ENCODE assay signal across 9 cellular contexts in the genomic region with DNA sequence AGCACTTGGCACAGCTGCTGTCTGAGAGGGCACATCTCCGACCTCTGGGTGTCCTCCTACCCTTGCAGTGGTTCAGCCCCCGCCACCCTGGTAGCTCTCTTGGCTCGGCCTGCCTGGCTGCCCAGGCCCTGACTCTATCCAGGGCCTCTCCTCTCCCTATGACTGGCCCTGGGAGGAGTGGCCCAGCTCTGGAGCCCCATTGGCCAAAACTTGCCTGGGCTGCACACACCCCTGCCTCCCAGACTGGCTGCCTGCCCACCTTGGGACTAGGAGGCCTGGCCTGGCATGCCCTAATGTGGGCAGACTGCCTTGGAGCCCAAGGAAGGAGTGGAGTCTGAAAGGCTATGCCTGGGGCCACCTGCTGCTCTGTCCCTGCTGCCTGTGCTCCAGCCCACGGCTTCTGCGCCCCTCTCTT. TPM values are rescaled to one million over a fixed set of nuclear protein-coding genes. Genes with fewer than 3 reads are reported as not detected.
A peak's percentile ranks its signal among the peaks of the same experiment; 100 is the strongest.
DNase-seq lines count a peak whose midpoint lies in the region; ATAC-seq and TF ChIP-seq lines count a peak whose summit lies in the region.
"Had no signal": no experiment of that assay in that cellular context is flagged by ENCODE, and none has a peak within 500 bp of the region (broad histone marks: within the 10 kb centered on the region; RNA-seq: fewer than 3 reads in every experiment).

No MANE protein-coding gene starts in this region.

- peak; percentile 89 for DNase-seq in EH (ENCODE audit: low read depth)
- DNase-seq in RWPE2 (ENCODE audit: low spot score) = peak; percentile 91
- peak; percentile 42 for DNase-seq in fibroblast of villous mesenchyme (ENCODE audit: low read depth)
- DNase-seq in posterior cingulate gyrus = peak; percentile 51 to 95 (median 79)
- no peak for DNase-seq in NOMO-1 (lab: John Stamatoyannopoulos, UW; ENCODE audit: unreplicated experiment in 2 of 2)
- no peak for DNase-seq in activated CD4-positive, alpha-beta T cell treated with anti-CD3 and anti-CD28 coated beads, Interleukin-2, amount 10 ng/mL, durations not matched to agents 7 days and 5 days
- DNase-seq in NOMO-1 treated with dmso at 0.1 percent for 144 hours (lab: John Stamatoyannopoulos, UW; ENCODE audit: unreplicated experiment) = no peak
- no peak for DNase-seq in activated CD4-positive, alpha-beta T cell treated with anti-CD3 and anti-CD28 coated beads for 36 hours

- peak; percentile 99 for ATAC-seq in RWPE2 (ENCODE audit: low read depth)
- no peak for ATAC-seq in activated CD4-positive, alpha-beta T cell treated with anti-CD3 and anti-CD28 coated beads for 36 hours

- H3K27me3 ChIP-seq in RWPE2 (ENCODE audit: insufficient read depth, poor library complexity, severe bottlenecking) = no peaks in the 10 kb centered on the region

- peaks cover 10% of the 10 kb centered on the region for H3K4me1 ChIP-seq in RWPE2 (ENCODE audit: insufficient read depth, poor library complexity, severe bottlenecking)

- TF ChIP-seq CTCF in RWPE2 (IDR thresholded peaks at IDR 0.05; ENCODE audit: poor library complexity, severe bottlenecking) = no peak
- TF ChIP-seq CTCF in fibroblast of villous mesenchyme (IDR thresholded peaks at IDR 0.05; ENCODE audit: insufficient read depth, low read depth, low read length) = no peak

- H3K4me3 Mint-ChIP-seq in activated CD4-positive, alpha-beta T cell treated with anti-CD3 and anti-CD28 coated beads, Interleukin-2, amount 10 ng/mL, durations not matched to agents 7 days and 5 days = no peak overlapping the region
- no peak overlapping the region for H3K4me3 Mint-ChIP-seq in activated CD4-positive, alpha-beta T cell treated with anti-CD3 and anti-CD28 coated beads for 36 hours
- H3K4me3 Mint-ChIP-seq: dendritic cell treated with granulocyte-macrophage colony-stimulating factor and Interleukin-4, amounts not matched to agents 40 ng/mL and 50 ng/mL, for 4 days had no signal

- H3K27ac ChIP-seq in RWPE2 (ENCODE audit: poor library complexity, severe bottlenecking) = no peak overlapping the region

- H3K27me3 Mint-ChIP-seq in activated CD4-positive, alpha-beta T cell treated with anti-CD3 and anti-CD28 coated beads, Interleukin-2, amount 10 ng/mL, durations not matched to agents 7 days and 5 days = no peaks in the 10 kb centered on the region
- no peaks in the 10 kb centered on the region for H3K27me3 Mint-ChIP-seq in activated CD4-positive, alpha-beta T cell treated with anti-CD3 and anti-CD28 coated beads for 36 hours
- H3K27me3 Mint-ChIP-seq: dendritic cell treated with granulocyte-macrophage colony-stimulating factor and Interleukin-4, amounts not matched to agents 40 ng/mL and 50 ng/mL, for 4 days had no signal

- POLR2A ChIA-PET in activated CD4-positive, alpha-beta T cell treated with anti-CD3 and anti-CD28 coated beads, Interleukin-2, amount 10 ng/mL, durations not matched to agents 7 days and 5 days (lab: Charles Lee) = no interaction called here
- POLR2A ChIA-PET in activated CD4-positive, alpha-beta T cell treated with anti-CD3 and anti-CD28 coated beads for 36 hours (lab: Charles Lee) = no interaction called here

- H3K36me3 Mint-ChIP-seq in activated CD4-positive, alpha-beta T cell treated with anti-CD3 and anti-CD28 coated beads, Interleukin-2, amount 10 ng/mL, durations not matched to agents 7 days and 5 days (ENCODE audit: low read depth) = no peaks in the 10 kb centered on the region
- H3K36me3 Mint-ChIP-seq in activated CD4-positive, alpha-beta T cell treated with anti-CD3 and anti-CD28 coated beads for 36 hours (ENCODE audit: low read depth) = no peaks in the 10 kb centered on the region

- H3K4me1 Mint-ChIP-seq in activated CD4-positive, alpha-beta T cell treated with anti-CD3 and anti-CD28 coated beads, Interleukin-2, amount 10 ng/mL, durations not matched to agents 7 days and 5 days = no peaks in the 10 kb centered on the region
- H3K4me1 Mint-ChIP-seq in activated CD4-positive, alpha-beta T cell treated with anti-CD3 and anti-CD28 coated beads for 36 hours = no peaks in the 10 kb centered on the region

- H3K4me3 ChIP-seq in RWPE2 (ENCODE audit: severe bottlenecking) (no peak overlapping the region), fibroblast of villous mesenchyme (ENCODE audit: low read depth, low read length) (no peak overlapping the region)

- intact Hi-C loops in posterior cingulate gyrus (cut with DNase I) = no loop called here
- intact Hi-C loops in activated CD4-positive, alpha-beta T cell treated with anti-CD3 and anti-CD28 coated beads for 36 hours (cut with DNase I, micrococcal nuclease) = no loop called here

- CTCF ChIA-PET in activated CD4-positive, alpha-beta T cell treated with anti-CD3 and anti-CD28 coated beads, Interleukin-2, amount 10 ng/mL, durations not matched to agents 7 days and 5 days (lab: Charles Lee) = no interaction called here
- CTCF ChIA-PET in activated CD4-positive, alpha-beta T cell treated with anti-CD3 and anti-CD28 coated beads for 36 hours (lab: Charles Lee) = no interaction called here

- no peaks in the 10 kb centered on the region for H3K9me3 Mint-ChIP-seq in activated CD4-positive, alpha-beta T cell treated with anti-CD3 and anti-CD28 coated beads, Interleukin-2, amount 10 ng/mL, durations not matched to agents 7 days and 5 days
- H3K9me3 Mint-ChIP-seq in activated CD4-positive, alpha-beta T cell treated with anti-CD3 and anti-CD28 coated beads for 36 hours (ENCODE audit: low read depth) = no peaks in the 10 kb centered on the region
- H3K9me3 Mint-ChIP-seq: dendritic cell treated with granulocyte-macrophage colony-stimulating factor and Interleukin-4, amounts not matched to agents 40 ng/mL and 50 ng/mL, for 4 days had no signal

- no peaks in the 10 kb centered on the region for H3K9me3 ChIP-seq in RWPE2 (ENCODE audit: severe bottlenecking)

- no peaks in the 10 kb centered on the region for H3K36me3 ChIP-seq in RWPE2 (ENCODE audit: low read depth)

- no peak overlapping the region for H3K27ac Mint-ChIP-seq in activated CD4-positive, alpha-beta T cell treated with anti-CD3 and anti-CD28 coated beads, Interleukin-2, amount 10 ng/mL, durations not matched to agents 7 days and 5 days
- H3K27ac Mint-ChIP-seq in activated CD4-positive, alpha-beta T cell treated with anti-CD3 and anti-CD28 coated beads for 36 hours = no peak overlapping the region
- H3K27ac Mint-ChIP-seq: dendritic cell treated with granulocyte-macrophage colony-stimulating factor and Interleukin-4, amounts not matched to agents 40 ng/mL and 50 ng/mL, for 4 days had no signal

RNA-seq across cellular contexts. Expression of gene ACOT11, which starts 33.6 kb away (rescaled TPM):
- 1.3 and 2.2 TPM in 2 replicates for total RNA-seq in fibroblast of villous mesenchyme
- total RNA-seq in activated CD4-positive, alpha-beta T cell treated with anti-CD3 and anti-CD28 coated beads, Interleukin-2, amount 10 ng/mL, durations not matched to agents 7 days and 5 days = 1 to 10 TPM; 1.9 to 2.0 TPM
- 1 to 10 TPM; 2.0 TPM for total RNA-seq in activated CD4-positive, alpha-beta T cell treated with anti-CD3 and anti-CD28 coated beads for 36 hours

RNA-seq across cellular contexts. Expression of gene FAM151A, which starts 41.7 kb away (rescaled TPM):
- not detected in 2 replicates for total RNA-seq in fibroblast of villous mesenchyme
- total RNA-seq in activated CD4-positive, alpha-beta T cell treated with anti-CD3 and anti-CD28 coated beads, Interleukin-2, amount 10 ng/mL, durations not matched to agents 7 days and 5 days = not detected
- total RNA-seq in activated CD4-positive, alpha-beta T cell treated with anti-CD3 and anti-CD28 coated beads for 36 hours = not detected

RNA-seq across cellular contexts. Expression of gene MROH7, which starts 60.0 kb away (rescaled TPM):
- total RNA-seq in fibroblast of villous mesenchyme = under 0.01 TPM in 1 of 2 replicates, not detected in the other
- under 1 TPM in 1 of 2 experiments, not detected in 1; 0.12 TPM for total RNA-seq in activated CD4-positive, alpha-beta T cell treated with anti-CD3 and anti-CD28 coated beads, Interleukin-2, amount 10 ng/mL, durations not matched to agents 7 days and 5 days
- under 1 TPM; 0.16 to 0.25 TPM for total RNA-seq in activated CD4-positive, alpha-beta T cell treated with anti-CD3 and anti-CD28 coated beads for 36 hours

Comparison
In these comparisons a context has a peak if more than half of its experiments do, and no peak if none do; other contexts are left out.
1. DNase-seq: peak in EH (single experiment), RWPE2 (single experiment), fibroblast of villous mesenchyme (single experiment) and posterior cingulate gyrus (10 of 10); none in NOMO-1 (0 of 2), activated CD4-positive, alpha-beta T cell treated with anti-CD3 and anti-CD28 coated beads, Interleukin-2, amount 10 ng/mL, durations not matched to agents 7 days and 5 days (single experiment), NOMO-1 treated with dmso at 0.1 percent for 144 hours (single experiment) and activated CD4-positive, alpha-beta T cell treated with anti-CD3 and anti-CD28 coated beads for 36 hours (single experiment).